In the genomic region with DNA sequence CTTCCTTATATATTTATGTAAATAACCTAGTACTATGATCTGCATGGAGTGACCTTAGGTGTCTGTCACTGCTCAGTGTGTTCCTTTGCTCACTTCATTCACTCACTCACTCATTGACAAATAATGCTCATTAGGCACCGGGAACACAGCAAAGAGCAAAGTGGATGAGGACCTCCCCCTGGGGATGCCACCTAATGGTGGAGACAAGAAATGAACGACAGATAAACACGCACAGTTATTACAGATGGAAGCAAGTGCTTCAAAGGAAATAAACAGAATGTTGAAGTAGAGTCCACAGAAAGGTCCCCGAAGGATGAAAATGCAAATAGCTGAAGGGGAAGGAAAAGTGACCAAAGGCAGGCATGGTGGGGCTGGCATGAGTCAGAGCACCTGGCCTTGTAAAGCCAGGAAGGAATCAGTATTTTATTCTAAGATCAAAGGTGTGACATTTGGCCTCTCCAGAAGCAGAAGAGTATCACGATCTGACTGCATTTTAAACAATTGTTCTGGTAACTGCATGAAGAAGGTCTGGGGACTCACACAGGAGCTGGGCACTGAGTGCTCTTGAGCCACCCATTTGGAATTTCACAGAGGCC, we compare ENCODE assay signal across 17 cellular contexts. TPM values are rescaled to one million over a fixed set of nuclear protein-coding genes. Genes with fewer than 3 reads are reported as not detected.
DNase-seq lines count a peak whose midpoint lies in the region; ATAC-seq and TF ChIP-seq lines count a peak whose summit lies in the region.
"Had no signal": no experiment of that assay in that cellular context is flagged by ENCODE, and none has a peak within 500 bp of the region (broad histone marks: within the 10 kb centered on the region; RNA-seq: fewer than 3 reads in every experiment).

No MANE protein-coding gene starts in this region.

- no peak overlapping the region for H3K4me3 Mint-ChIP-seq in natural killer cell treated with Interleukin-12 subunit alpha and Interleukin-12 subunit beta and Interleukin-15 and Interleukin-18, amount 100 ng/mL, for 72 hours
- no peak overlapping the region for H3K4me3 Mint-ChIP-seq in WTC11

- H3K27me3 ChIP-seq in AG04450 (ENCODE audit: control insufficient read depth, insufficient read depth, low read length) = no peaks in the 10 kb centered on the region
- H3K27me3 ChIP-seq in esophagus muscularis mucosa = peaks cover 0 to under 1% (median 0%) of the 10 kb centered on the region in 4 donors
- H3K27me3 ChIP-seq: SJSA1, suprapubic skin had no signal

- H3K4me3 ChIP-seq in AG04450 (ENCODE audit: low read depth, low read length) (no peak overlapping the region), GM12875 (ENCODE audit: low read depth, low read length) (no peak overlapping the region), esophagus muscularis mucosa (no peak overlapping the region)
- H3K4me3 ChIP-seq: SJSA1, suprapubic skin had no signal

- POLR2A ChIA-PET in AG04450 (lab: Yijun Ruan, JAX) (no interaction called here), WTC11 (lab: Charles Lee) (no interaction called here)

- TF ChIP-seq CTCF in AG04450 (IDR thresholded peaks at IDR 0.05; ENCODE audit: low read depth, low read length) (0 out of 2 replicates have a peak, but pooled peaks have one; percentile 17), GM12875 (IDR thresholded peaks at IDR 0.05; ENCODE audit: borderline replicate concordance, insufficient read depth, low read depth, low read length) (peak; percentile 25; the same call in 1 of the 2 replicates), esophagus muscularis mucosa (IDR thresholded peaks at IDR 0.05) (no peak), WTC11 (IDR thresholded peaks at IDR 0.05) (no peak)

- H3K36me3 ChIP-seq in esophagus muscularis mucosa = no peaks in the 10 kb centered on the region
- H3K36me3 ChIP-seq: SJSA1 had no signal

- CTCF ChIA-PET in AG04450 (lab: Charles Lee) = interaction anchor here (1.6 kb wide), 1 partner anchor 351 kb away, joined by 4 read pairs; no protein-coding TSS in a partner anchor
- CTCF ChIA-PET in WTC11 (lab: Charles Lee) = no interaction called here

- DNase-seq in AG04450 (ENCODE audit: low read depth, low spot score) (no peak), OCI-M1 (lab: John Stamatoyannopoulos, UW) (peak; percentile 54), esophagus muscularis mucosa (ENCODE audit: extremely low spot score) (peak; percentile 68), NOMO-1 treated with dmso at 0.1 percent for 144 hours (lab: John Stamatoyannopoulos, UW; ENCODE audit: unreplicated experiment) (no peak), WTC11 (ENCODE audit: low spot score) (no peak)
- no peak for DNase-seq in natural killer cell treated with Interleukin-12 subunit alpha and Interleukin-12 subunit beta and Interleukin-15 and Interleukin-18, amount 100 ng/mL, for 72 hours (ENCODE audit: low spot score)
- DNase-seq: anterior cingulate cortex, COR-L47, NCI-H1105, occipital lobe had no signal

- H3K27ac ChIP-seq in AG04450 (ENCODE audit: low read depth, low read length) (no peak overlapping the region), esophagus muscularis mucosa (replicated peaks in 1 of 4) (no peak overlapping the region)
- H3K27ac ChIP-seq: SJSA1, suprapubic skin had no signal

- H3K9me3 ChIP-seq in AG04450 (ENCODE audit: control insufficient read depth, insufficient read depth, low read length) (no peaks in the 10 kb centered on the region), esophagus muscularis mucosa (no peaks in the 10 kb centered on the region)
- H3K9me3 ChIP-seq: SJSA1, suprapubic skin had no signal

- H3K27ac Mint-ChIP-seq in natural killer cell treated with Interleukin-12 subunit alpha and Interleukin-12 subunit beta and Interleukin-15 and Interleukin-18, amount 100 ng/mL, for 72 hours = no peak overlapping the region
- H3K27ac Mint-ChIP-seq in WTC11 = no peak overlapping the region

- no peak for TF ChIP-seq POLR2A in esophagus muscularis mucosa (IDR thresholded peaks at IDR 0.05; ENCODE audit: low read depth)

- H3K4me1 Mint-ChIP-seq in natural killer cell treated with Interleukin-12 subunit alpha and Interleukin-12 subunit beta and Interleukin-15 and Interleukin-18, amount 100 ng/mL, for 72 hours (ENCODE audit: low read depth in 2 of 2) = peaks cover 5 to 6% of the 10 kb centered on the region in 2 donors
- H3K4me1 Mint-ChIP-seq in WTC11 = peaks cover 2% of the 10 kb centered on the region

- intact Hi-C loops in esophagus muscularis mucosa (cut with DNase I) = no loop called here

- H3K9me3 Mint-ChIP-seq in natural killer cell treated with Interleukin-12 subunit alpha and Interleukin-12 subunit beta and Interleukin-15 and Interleukin-18, amount 100 ng/mL, for 72 hours = no peaks in the 10 kb centered on the region
- H3K9me3 Mint-ChIP-seq in WTC11 = no peaks in the 10 kb centered on the region

- ATAC-seq in natural killer cell treated with Interleukin-12 subunit alpha and Interleukin-12 subunit beta and Interleukin-15 and Interleukin-18, amount 100 ng/mL, for 72 hours = no peak
- ATAC-seq in WTC11 (no peak), GM19395 (IDR thresholded peaks at IDR 0.05; ENCODE audit: unreplicated experiment) (no peak)
- ATAC-seq: esophagus mucosa, left colon had no signal

- H3K27me3 Mint-ChIP-seq in natural killer cell treated with Interleukin-12 subunit alpha and Interleukin-12 subunit beta and Interleukin-15 and Interleukin-18, amount 100 ng/mL, for 72 hours = peaks cover 10 to 22% of the 10 kb centered on the region in 2 donors
- no peaks in the 10 kb centered on the region for H3K27me3 Mint-ChIP-seq in WTC11 (ENCODE audit: low read depth)

- H3K4me1 ChIP-seq in esophagus muscularis mucosa = peaks cover 0 to 5% (median 0%) of the 10 kb centered on the region in 4 donors

- WGBS in esophagus muscularis mucosa = 42% methylated on average over 5 of the region's 5 CpGs

- no peaks in the 10 kb centered on the region for H3K36me3 Mint-ChIP-seq in natural killer cell treated with Interleukin-12 subunit alpha and Interleukin-12 subunit beta and Interleukin-15 and Interleukin-18, amount 100 ng/mL, for 72 hours
- H3K36me3 Mint-ChIP-seq in WTC11 = no peaks in the 10 kb centered on the region

- no peak for TF ChIP-seq EP300 in esophagus muscularis mucosa (IDR thresholded peaks at IDR 0.05)

TF ChIP-seq in WTC11, 78 proteins besides CTCF, POLR2A, EP300 and RAD21 (continues in another document):
- no peak for TF ChIP-seq ESRRA (CRISPR knock-in tag; IDR thresholded peaks at IDR 0.05; ENCODE audit: borderline replicate concordance)
- no peak for TF ChIP-seq ZNF317 (CRISPR knock-in tag; IDR thresholded peaks at IDR 0.05; ENCODE audit: borderline replicate concordance, low read depth)
- TF ChIP-seq, protein P1, sequence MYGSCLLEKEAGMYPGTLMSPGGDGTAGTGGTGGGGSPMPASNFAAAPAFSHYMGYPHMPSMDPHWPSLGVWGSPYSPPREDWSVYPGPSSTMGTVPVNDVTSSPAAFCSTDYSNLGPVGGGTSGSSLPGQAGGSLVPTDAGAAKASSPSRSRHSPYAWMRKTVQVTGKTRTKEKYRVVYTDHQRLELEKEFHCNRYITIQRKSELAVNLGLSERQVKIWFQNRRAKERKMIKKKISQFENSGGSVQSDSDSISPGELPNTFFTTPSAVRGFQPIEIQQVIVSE (CRISPR knock-in tag; IDR thresholded peaks at IDR 0.05; ENCODE audit: borderline replicate concordance) = no peak
- no peak for TF ChIP-seq ATF1 (CRISPR knock-in tag; IDR thresholded peaks at IDR 0.05)
- TF ChIP-seq RORB (CRISPR knock-in tag; IDR thresholded peaks at IDR 0.05) = no peak
- TF ChIP-seq, protein P2, sequence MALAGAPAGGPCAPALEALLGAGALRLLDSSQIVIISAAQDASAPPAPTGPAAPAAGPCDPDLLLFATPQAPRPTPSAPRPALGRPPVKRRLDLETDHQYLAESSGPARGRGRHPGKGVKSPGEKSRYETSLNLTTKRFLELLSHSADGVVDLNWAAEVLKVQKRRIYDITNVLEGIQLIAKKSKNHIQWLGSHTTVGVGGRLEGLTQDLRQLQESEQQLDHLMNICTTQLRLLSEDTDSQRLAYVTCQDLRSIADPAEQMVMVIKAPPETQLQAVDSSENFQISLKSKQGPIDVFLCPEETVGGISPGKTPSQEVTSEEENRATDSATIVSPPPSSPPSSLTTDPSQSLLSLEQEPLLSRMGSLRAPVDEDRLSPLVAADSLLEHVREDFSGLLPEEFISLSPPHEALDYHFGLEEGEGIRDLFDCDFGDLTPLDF (CRISPR knock-in tag; IDR thresholded peaks at IDR 0.05) = no peak
- no peak for TF ChIP-seq GRHL2 (CRISPR knock-in tag; IDR thresholded peaks at IDR 0.05; ENCODE audit: insufficient replicate concordance, severe bottlenecking)
- TF ChIP-seq ZNF263 (CRISPR knock-in tag; IDR thresholded peaks at IDR 0.05; ENCODE audit: low read depth) = no peak
- TF ChIP-seq, protein P3, sequence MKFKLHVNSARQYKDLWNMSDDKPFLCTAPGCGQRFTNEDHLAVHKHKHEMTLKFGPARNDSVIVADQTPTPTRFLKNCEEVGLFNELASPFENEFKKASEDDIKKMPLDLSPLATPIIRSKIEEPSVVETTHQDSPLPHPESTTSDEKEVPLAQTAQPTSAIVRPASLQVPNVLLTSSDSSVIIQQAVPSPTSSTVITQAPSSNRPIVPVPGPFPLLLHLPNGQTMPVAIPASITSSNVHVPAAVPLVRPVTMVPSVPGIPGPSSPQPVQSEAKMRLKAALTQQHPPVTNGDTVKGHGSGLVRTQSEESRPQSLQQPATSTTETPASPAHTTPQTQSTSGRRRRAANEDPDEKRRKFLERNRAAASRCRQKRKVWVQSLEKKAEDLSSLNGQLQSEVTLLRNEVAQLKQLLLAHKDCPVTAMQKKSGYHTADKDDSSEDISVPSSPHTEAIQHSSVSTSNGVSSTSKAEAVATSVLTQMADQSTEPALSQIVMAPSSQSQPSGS (CRISPR knock-in tag; IDR thresholded peaks at IDR 0.05; ENCODE audit: borderline replicate concordance, low read depth) = no peak
- TF ChIP-seq, protein P4, sequence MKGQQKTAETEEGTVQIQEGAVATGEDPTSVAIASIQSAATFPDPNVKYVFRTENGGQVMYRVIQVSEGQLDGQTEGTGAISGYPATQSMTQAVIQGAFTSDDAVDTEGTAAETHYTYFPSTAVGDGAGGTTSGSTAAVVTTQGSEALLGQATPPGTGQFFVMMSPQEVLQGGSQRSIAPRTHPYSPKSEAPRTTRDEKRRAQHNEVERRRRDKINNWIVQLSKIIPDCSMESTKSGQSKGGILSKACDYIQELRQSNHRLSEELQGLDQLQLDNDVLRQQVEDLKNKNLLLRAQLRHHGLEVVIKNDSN (CRISPR knock-in tag; IDR thresholded peaks at IDR 0.05) = no peak
- TF ChIP-seq, protein P5, sequence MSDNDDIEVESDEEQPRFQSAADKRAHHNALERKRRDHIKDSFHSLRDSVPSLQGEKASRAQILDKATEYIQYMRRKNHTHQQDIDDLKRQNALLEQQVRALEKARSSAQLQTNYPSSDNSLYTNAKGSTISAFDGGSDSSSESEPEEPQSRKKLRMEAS (CRISPR knock-in tag; IDR thresholded peaks at IDR 0.05) = no peak
- TF ChIP-seq ZNF396 (CRISPR knock-in tag; IDR thresholded peaks at IDR 0.05; ENCODE audit: borderline replicate concordance) = no peak

RNA-seq across cellular contexts. Expression of a gene that starts 23.1 kb away (rescaled TPM):
- polyA plus RNA-seq in AG04450 (2011; rRNA removed) = not detected in 2 replicates
- polyA minus RNA-seq in AG04450 (2011; rRNA and poly(A)+ RNA removed) = not detected in 2 replicates
- total RNA-seq in esophagus muscularis mucosa = under 1 TPM in 3 of 4 donors, not detected in 1; under 0.01 to 0.17 (median 0.11) TPM
- total RNA-seq in natural killer cell treated with Interleukin-12 subunit alpha and Interleukin-12 subunit beta and Interleukin-15 and Interleukin-18, amount 100 ng/mL, for 72 hours = not detected
- total RNA-seq in WTC11 (2021) = not detected in 3 replicates
- total RNA-seq: activated CD8-positive, alpha-beta memory T cell treated with anti-CD3 and anti-CD28 coated beads for 36 hours; SJSA1 had no signal

Comparison
In these comparisons a context has a peak if more than half of its experiments do, and no peak if none do; other contexts are left out.
1. DNase-seq: peak in OCI-M1 (single experiment) and esophagus muscularis mucosa (single experiment); none in AG04450 (single experiment), NOMO-1 treated with dmso at 0.1 percent for 144 hours (single experiment), natural killer cell treated with Interleukin-12 subunit alpha and Interleukin-12 subunit beta and Interleukin-15 and Interleukin-18, amount 100 ng/mL, for 72 hours (single experiment) and WTC11 (single experiment).
2. CTCF ChIP-seq: peak in AG04450 (single experiment) and GM12875 (single experiment); none in esophagus muscularis mucosa (0 of 3) and WTC11 (single experiment).